ENCODE assay signal across 15 cellular contexts in genomic region chr6:125220712-125221111, GRCh38.
A peak's percentile ranks its signal among the peaks of the same experiment; 100 is the strongest.
DNase-seq lines count a peak whose midpoint lies in the region; ATAC-seq and TF ChIP-seq lines count a peak whose summit lies in the region.
"Had no signal": no experiment of that assay in that cellular context is flagged by ENCODE, and none has a peak within 500 bp of the region (broad histone marks: within the 10 kb centered on the region; RNA-seq: fewer than 3 reads in every experiment).

No MANE protein-coding gene starts in this region.

- H3K36me3 ChIP-seq in adrenal gland (replicated peaks in 1 of 2): peaks cover 0 to 5% of the 10 kb centered on the region in 2 donors
- H3K36me3 ChIP-seq in transverse colon: no peaks in the 10 kb centered on the region
- no peaks in the 10 kb centered on the region for H3K36me3 ChIP-seq in brain microvascular endothelial cell (replicated peaks)
- H3K36me3 ChIP-seq: right lobe of liver had no signal

- no peak overlapping the region for H3K4me3 ChIP-seq in adrenal gland
- H3K4me3 ChIP-seq in transverse colon: no peak overlapping the region
- H3K4me3 ChIP-seq in brain microvascular endothelial cell (ENCODE audit: low read depth, low read length): no peak overlapping the region
- H3K4me3 ChIP-seq: right lobe of liver had no signal

- 71 to 82% (median 76%) methylated on average over 2 of the region's 2 CpGs for WGBS in adrenal gland, 4 donors
- WGBS in transverse colon (ENCODE audit: low coverage in 1 of 2), 2 donors: 60 to 86% methylated on average over 2 of the region's 2 CpGs

- no peaks in the 10 kb centered on the region for H3K27me3 Mint-ChIP-seq in neural crest cell (ENCODE audit: low read depth)

- peaks cover 41% of the 10 kb centered on the region for H3K4me1 Mint-ChIP-seq in neural crest cell
- H3K4me1 Mint-ChIP-seq: memory B cell had no signal

- TF ChIP-seq POLR2A in adrenal gland (IDR thresholded peaks at IDR 0.05) (no peak), transverse colon (IDR thresholded peaks at IDR 0.05) (no peak)

- TF ChIP-seq CTCF in adrenal gland (IDR thresholded peaks at IDR 0.05) (peak in 4 of 6 experiments; percentile 1 to 14 (median 8)), neural crest cell (conservative IDR thresholded peaks at IDR 0.05) (no peak), transverse colon (IDR thresholded peaks at IDR 0.05) (no peak), brain microvascular endothelial cell (IDR thresholded peaks at IDR 0.05; ENCODE audit: low read depth, low read length, missing control alignments) (no peak)

- H3K27me3 ChIP-seq in adrenal gland (no peaks in the 10 kb centered on the region), transverse colon (no peaks in the 10 kb centered on the region), brain microvascular endothelial cell (replicated peaks) (no peaks in the 10 kb centered on the region)
- H3K27me3 ChIP-seq: right lobe of liver had no signal

- H3K36me3 Mint-ChIP-seq in neural crest cell (ENCODE audit: low read depth): no peaks in the 10 kb centered on the region
- H3K36me3 Mint-ChIP-seq: memory B cell had no signal

- DNase-seq in adrenal gland (no peak), Right ventricle myocardium superior (peak; percentile 58), neural crest cell (ENCODE audit: low read depth, low spot score) (peak; percentile 4), transverse colon (peak; percentile 15), brain microvascular endothelial cell (no peak), H4 (ENCODE audit: low spot score) (no peak)
- no peak for DNase-seq in activated T-cell treated with anti-CD3 and anti-CD28 coated beads, Interleukin-2, amount 50 U/mL, for 48 hours
- DNase-seq: activated CD8-positive, alpha-beta memory T cell treated with anti-CD3 and anti-CD28 coated beads for 24 hours; activated naive CD4-positive, alpha-beta T cell treated with anti-CD3 and anti-CD28 coated beads, Interleukin-2, amount 50 U/mL, for 16 hours; MM.1S; right lobe of liver had no signal

- H3K9me3 Mint-ChIP-seq in neural crest cell: no peaks in the 10 kb centered on the region
- H3K9me3 Mint-ChIP-seq: dendritic cell treated with granulocyte-macrophage colony-stimulating factor and Interleukin-4, amounts not matched to agents 40 ng/mL and 50 ng/mL, for 4 days; memory B cell; T-helper 2 cell treated with Interferon-gamma antibody and Interleukin-4, amounts not matched to agents 5 μg/mL and 100 μg/mL, for 36 hours had no signal

- peak overlapping the region in 2 of 5 donors; percentile 10 to 43 for H3K27ac ChIP-seq in adrenal gland
- peak overlapping the region; percentile 19 to 38 (median 30) for H3K27ac ChIP-seq in transverse colon
- no peak overlapping the region for H3K27ac ChIP-seq in brain microvascular endothelial cell
- H3K27ac ChIP-seq: right lobe of liver had no signal

- H3K9me3 ChIP-seq in adrenal gland (replicated peaks in 1 of 3): no peaks in the 10 kb centered on the region
- H3K9me3 ChIP-seq in transverse colon: no peaks in the 10 kb centered on the region
- H3K9me3 ChIP-seq: right lobe of liver had no signal

- intact Hi-C loops in adrenal gland (cut with DNase I): no loop called here
- intact Hi-C loops in Right ventricle myocardium superior (cut with DNase I): loop anchor here (10.0 kb wide), 1 partner anchor 66 kb away; the partner anchor contains the start of gene TPD52L1
- intact Hi-C loops in transverse colon (cut with DNase I; ENCODE audit: low total_unique reads): no loop called here

- peaks cover 47 to 53% of the 10 kb centered on the region in 2 donors for H3K4me1 ChIP-seq in adrenal gland (replicated peaks in 1 of 2)
- H3K4me1 ChIP-seq in transverse colon: peaks cover 13 to 38% (median 19%) of the 10 kb centered on the region in 4 donors
- H3K4me1 ChIP-seq: right lobe of liver had no signal

- peak overlapping the region; percentile 1 for H3K4me3 Mint-ChIP-seq in neural crest cell
- H3K4me3 Mint-ChIP-seq: dendritic cell treated with granulocyte-macrophage colony-stimulating factor and Interleukin-4, amounts not matched to agents 40 ng/mL and 50 ng/mL, for 4 days; memory B cell; T-helper 2 cell treated with Interferon-gamma antibody and Interleukin-4, amounts not matched to agents 5 μg/mL and 100 μg/mL, for 36 hours had no signal

- H3K27ac Mint-ChIP-seq in neural crest cell (ENCODE audit: unreplicated experiment): peak overlapping the region; percentile 0
- H3K27ac Mint-ChIP-seq: dendritic cell treated with granulocyte-macrophage colony-stimulating factor and Interleukin-4, amounts not matched to agents 40 ng/mL and 50 ng/mL, for 4 days; memory B cell; T-helper 2 cell treated with Interferon-gamma antibody and Interleukin-4, amounts not matched to agents 5 μg/mL and 100 μg/mL, for 36 hours had no signal

- TF ChIP-seq EP300 in transverse colon (IDR thresholded peaks at IDR 0.05; ENCODE audit: low read depth): no peak

- in situ Hi-C loops in transverse colon (cut with MboI; ENCODE audit: low pct_ligation_motif_present in 1 of 4, low pct_unique_long_range_greater_than_20kb in 1 of 4, low sequenced_read_pairs in 3 of 4): no loop called here
- in situ Hi-C loops in brain microvascular endothelial cell (cut with HindIII; ENCODE audit: low pct_ligation_motif_present, low sequenced_read_pairs): no loop called here

- ATAC-seq in Right ventricle myocardium superior (ENCODE audit: poor library complexity) (peak; percentile 85), HG03571 (IDR thresholded peaks at IDR 0.05; ENCODE audit: unreplicated experiment) (no peak)

Comparison
In these comparisons a context has a peak if more than half of its experiments do, and no peak if none do; other contexts are left out.
1. DNase-seq: peak in Right ventricle myocardium superior (single experiment), neural crest cell (single experiment) and transverse colon (single experiment); none in adrenal gland (0 of 7), brain microvascular endothelial cell (single experiment), H4 (single experiment) and activated T-cell treated with anti-CD3 and anti-CD28 coated beads, Interleukin-2, amount 50 U/mL, for 48 hours (0 of 2).
2. CTCF ChIP-seq: peak in adrenal gland (4 of 6); none in neural crest cell (single experiment), transverse colon (0 of 5) and brain microvascular endothelial cell (single experiment).